ENCODE assay signal across 9 cellular contexts in genomic region chr5:76303917-76304316, GRCh38.
DNase-seq lines count a peak whose midpoint lies in the region; ATAC-seq, FAIRE-seq and TF ChIP-seq lines count a peak whose summit lies in the region.
"Had no signal": no experiment of that assay in that cellular context is flagged by ENCODE, and none has a peak within 500 bp of the region (broad histone marks: within the 10 kb centered on the region; RNA-seq: fewer than 3 reads in every experiment).

No MANE protein-coding gene starts in this region.

- H3K36me3 Mint-ChIP-seq in activated naive CD8-positive, alpha-beta T cell treated with anti-CD3 and anti-CD28 coated beads for 36 hours = peaks cover 2% of the 10 kb centered on the region

- ATAC-seq in stimulated activated naive CD8-positive, alpha-beta T cell treated with anti-CD3 and anti-CD28 coated beads, Interleukin-15, Interleukin-2, amounts not matched to agents 100 U/mL and 50 U/mL, for 24 hours = peak; percentile 77
- no peak for ATAC-seq in left lung

- peaks cover 2% of the 10 kb centered on the region for H3K27me3 Mint-ChIP-seq in activated naive CD8-positive, alpha-beta T cell treated with anti-CD3 and anti-CD28 coated beads for 36 hours

- H3K27me3 ChIP-seq in left lung = no peaks in the 10 kb centered on the region

- H3K4me1 ChIP-seq in left lung = peaks cover 0 to 6% of the 10 kb centered on the region in 2 donors

- no peak for TF ChIP-seq POLR2A in lower leg skin (IDR thresholded peaks at IDR 0.05)

- DNase-seq in stimulated activated CD4-positive, alpha-beta T cell treated with anti-CD3 and anti-CD28 coated beads, Interleukin-15, amount 100 ng/mL, for 24 hours = peak; percentile 45
- DNase-seq in stimulated activated CD4-positive, alpha-beta T cell treated with anti-CD3 and anti-CD28 coated beads, Interleukin-12 subunit alpha, Interleukin-12 subunit beta, amount 100 ng/mL, for 4 hours = no peak
- peak; percentile 12 to 22 for DNase-seq in NCI-H1930 (lab: John Stamatoyannopoulos, UW)
- peak; percentile 37 for DNase-seq in activated naive CD8-positive, alpha-beta T cell treated with anti-CD3 and anti-CD28 coated beads for 36 hours
- peak; percentile 25 for DNase-seq in stimulated activated naive CD8-positive, alpha-beta T cell treated with anti-CD3 and anti-CD28 coated beads, Interleukin-15, Interleukin-2, amounts not matched to agents 100 U/mL and 50 U/mL, for 24 hours
- no peak for DNase-seq in D721Med (ENCODE audit: insufficient read length, low spot score)
- DNase-seq in left lung = no peak
- DNase-seq in lower leg skin (ENCODE audit: low spot score in 2 of 2) = no peak

- TF ChIP-seq CTCF in D721Med (IDR thresholded peaks at IDR 0.05; ENCODE audit: insufficient read depth, missing control alignments) = no peak
- no peak for TF ChIP-seq CTCF in left lung (IDR thresholded peaks at IDR 0.05)
- no peak for TF ChIP-seq CTCF in lower leg skin (IDR thresholded peaks at IDR 0.05)

- peaks cover 12% of the 10 kb centered on the region for H3K4me1 Mint-ChIP-seq in activated naive CD8-positive, alpha-beta T cell treated with anti-CD3 and anti-CD28 coated beads for 36 hours

- no peak overlapping the region for H3K4me3 Mint-ChIP-seq in activated naive CD8-positive, alpha-beta T cell treated with anti-CD3 and anti-CD28 coated beads for 36 hours

- FAIRE-seq in D721Med (lab: Jason Lieb, UNC) = no peak

- H3K9me3 Mint-ChIP-seq in activated naive CD8-positive, alpha-beta T cell treated with anti-CD3 and anti-CD28 coated beads for 36 hours = peaks cover 1% of the 10 kb centered on the region

- no peaks in the 10 kb centered on the region for H3K9me3 ChIP-seq in left lung
- H3K9me3 ChIP-seq: thoracic aorta had no signal

- no peak overlapping the region for H3K27ac Mint-ChIP-seq in activated naive CD8-positive, alpha-beta T cell treated with anti-CD3 and anti-CD28 coated beads for 36 hours

- 33 to 56% methylated on average over 7 of the region's 7 CpGs for WGBS in lower leg skin, 2 donors

- H3K4me3 ChIP-seq in left lung (no peak overlapping the region), lower leg skin (ENCODE audit: low read depth, poor library complexity, severe bottlenecking) (no peak overlapping the region)
- H3K4me3 ChIP-seq: thoracic aorta had no signal

- H3K36me3 ChIP-seq in left lung = no peaks in the 10 kb centered on the region
- H3K36me3 ChIP-seq: thoracic aorta had no signal

- intact Hi-C loops in left lung (cut with DNase I) (no loop called here), lower leg skin (cut with DNase I; ENCODE audit: low total_unique reads) (no loop called here)

- H3K27ac ChIP-seq in left lung = no peak overlapping the region
- H3K27ac ChIP-seq: thoracic aorta had no signal

Comparison
In these comparisons a context has a peak if more than half of its experiments do, and no peak if none do; other contexts are left out.
1. DNase-seq: peak in stimulated activated CD4-positive, alpha-beta T cell treated with anti-CD3 and anti-CD28 coated beads, Interleukin-15, amount 100 ng/mL, for 24 hours (single experiment), NCI-H1930 (2 of 2), activated naive CD8-positive, alpha-beta T cell treated with anti-CD3 and anti-CD28 coated beads for 36 hours (single experiment) and stimulated activated naive CD8-positive, alpha-beta T cell treated with anti-CD3 and anti-CD28 coated beads, Interleukin-15, Interleukin-2, amounts not matched to agents 100 U/mL and 50 U/mL, for 24 hours (single experiment); none in stimulated activated CD4-positive, alpha-beta T cell treated with anti-CD3 and anti-CD28 coated beads, Interleukin-12 subunit alpha, Interleukin-12 subunit beta, amount 100 ng/mL, for 4 hours (single experiment), D721Med (single experiment), left lung (0 of 2) and lower leg skin (0 of 2).